18 cellular contexts compared by ENCODE assay signal in genomic region chr5:176608142-176608705, GRCh38. TPM values are rescaled to one million over a fixed set of nuclear protein-coding genes. Genes with fewer than 3 reads are reported as not detected.
DNase-seq lines count a peak whose midpoint lies in the region; ATAC-seq and TF ChIP-seq lines count a peak whose summit lies in the region.
"Had no signal": no experiment of that assay in that cellular context is flagged by ENCODE, and none has a peak within 500 bp of the region (broad histone marks: within the 10 kb centered on the region; RNA-seq: fewer than 3 reads in every experiment).

No MANE protein-coding gene starts in this region.

- peaks cover 0 to 2% of the 10 kb centered on the region in 2 donors for H3K36me3 Mint-ChIP-seq in activated T-cell treated with anti-CD3 and anti-CD28 coated beads, Interleukin-2, amount 50 U/mL, for 72 hours (ENCODE audit: insufficient read depth in 2 of 2)

- H3K27me3 ChIP-seq in dorsolateral prefrontal cortex (no peaks in the 10 kb centered on the region), neuronal stem cell (ENCODE audit: control insufficient read depth in 3 of 3, insufficient read depth in 3 of 3, low read depth in 1 of 3, low read length in 3 of 3) (peaks cover 0 to 14% (median 13%) of the 10 kb centered on the region in 3 experiments), tibial artery (peaks cover 0 to 80% of the 10 kb centered on the region in 2 donors)

- no peak overlapping the region for H3K4me2 ChIP-seq in neuronal stem cell (ENCODE audit: insufficient read depth, low read length, poor library complexity, severe bottlenecking)

- H3K4me3 Mint-ChIP-seq in activated T-cell treated with anti-CD3 and anti-CD28 coated beads, Interleukin-2, amount 50 U/mL, for 72 hours, result peak overlapping the region; percentile 87 to 96

- intact Hi-C loops in dorsolateral prefrontal cortex (cut with DNase I), result no loop called here
- intact Hi-C loops in tibial artery (cut with DNase I; ENCODE audit: low total_unique reads), result no loop called here

- peak overlapping the region in 5 of 59 donors; percentile 27 to 73 (median 44) for H3K27ac ChIP-seq in dorsolateral prefrontal cortex
- H3K27ac ChIP-seq in neuronal stem cell (replicated peaks; ENCODE audit: low read length), result no peak overlapping the region
- H3K27ac ChIP-seq in tibial artery, result no peak overlapping the region
- H3K27ac ChIP-seq: ascending aorta, ovary, stomach had no signal

- no peak overlapping the region for H3K4ac ChIP-seq in neuronal stem cell (ENCODE audit: low read length)

- no peak overlapping the region for H2AFZ ChIP-seq in neuronal stem cell (ENCODE audit: low read length)

- H3K4me1 ChIP-seq in neuronal stem cell (ENCODE audit: control insufficient read depth in 2 of 2, insufficient read depth in 1 of 2, low read depth in 1 of 2, low read length in 2 of 2) (peaks cover 12 to 13% of the 10 kb centered on the region in 2 donors), tibial artery (peaks cover 0 to 14% (median 11%) of the 10 kb centered on the region in 4 donors)

- no peak for ATAC-seq in activated T-cell treated with anti-CD3 and anti-CD28 coated beads, Interleukin-2, amount 50 U/mL, for 72 hours (replicated peaks in 1 of 2)

- peaks cover 3% of the 10 kb centered on the region for H3K79me1 ChIP-seq in neuronal stem cell (ENCODE audit: low read depth, low read length)

- H3K9me3 ChIP-seq in neuronal stem cell (replicated peaks in 1 of 2; ENCODE audit: control insufficient read depth in 2 of 2, insufficient read depth in 1 of 2, low read depth in 1 of 2, low read length in 2 of 2) (no peaks in the 10 kb centered on the region), tibial artery (no peaks in the 10 kb centered on the region)
- H3K9me3 ChIP-seq: ascending aorta, ovary, stomach had no signal

- no peak for DNase-seq in activated T-cell treated with anti-CD3 and anti-CD28 coated beads, Interleukin-2, amount 50 U/mL, for 72 hours
- no peak for DNase-seq in activated T-cell treated with anti-CD3 and anti-CD28 coated beads, Interleukin-2, amount 50 U/mL, for 48 hours
- DNase-seq in RPMI8226, result peak; percentile 65
- no peak for DNase-seq in dorsolateral prefrontal cortex
- DNase-seq in neuronal stem cell (ENCODE audit: low spot score), result no peak
- no peak for DNase-seq in activated effector memory CD4-positive, alpha-beta T cell treated with Interleukin-2 at 50 U/mL for 16 hours
- DNase-seq in central memory CD4-positive, alpha-beta T cell, result no peak
- no peak for DNase-seq in tibial artery
- DNase-seq: DMS 273 treated with DMSO at 0.1 percent for 48 hours; effector CD4-positive, alpha-beta T cell; NCI-H1105; NCI-H226; ovary; small intestine; stomach had no signal

- no peak overlapping the region for H3K9ac ChIP-seq in neuronal stem cell (ENCODE audit: low read depth, low read length, poor library complexity)

- no peak for TF ChIP-seq CTCF in dorsolateral prefrontal cortex (IDR thresholded peaks at IDR 0.05 in 54 of 56, conservative IDR thresholded peaks at IDR 0.05 in 2 of 56; ENCODE audit: low read depth in 1 of 56, partially characterized antibody in 56 of 56)
- TF ChIP-seq CTCF in tibial artery (IDR thresholded peaks at IDR 0.05), result no peak

- H3K23ac ChIP-seq in neuronal stem cell (ENCODE audit: low read depth, low read length, poor library complexity), result no peak overlapping the region

- H3K4me3 ChIP-seq in dorsolateral prefrontal cortex (peak overlapping the region in 43 of 59 donors; percentile 7 to 76 (median 67)), neuronal stem cell (ENCODE audit: low read length in 2 of 2) (peak overlapping the region; percentile 27 to 65), tibial artery (no peak overlapping the region)
- H3K4me3 ChIP-seq: ascending aorta, lung, ovary, stomach had no signal

- no peak overlapping the region for H2AK5ac ChIP-seq in neuronal stem cell (ENCODE audit: low read depth, low read length)

- H2BK15ac ChIP-seq in neuronal stem cell (ENCODE audit: low read length), result no peak overlapping the region

- no peak overlapping the region for H4K91ac ChIP-seq in neuronal stem cell (ENCODE audit: low read depth, low read length, poor library complexity)

- H2BK5ac ChIP-seq in neuronal stem cell (ENCODE audit: low read length), result no peak overlapping the region

- no CpG with 5 or more reads among the region's 4 CpGs for WGBS in neuronal stem cell (ENCODE audit: extremely low coverage in 2 of 2, insufficient read length in 2 of 2, insufficient replicate concordance in 1 of 2), 2 donors

- H3K18ac ChIP-seq in neuronal stem cell (ENCODE audit: low read length), result no peak overlapping the region

- H3K36me3 ChIP-seq in neuronal stem cell (replicated peaks in 1 of 2; ENCODE audit: control insufficient read depth in 2 of 2, insufficient read depth in 2 of 2, low read length in 2 of 2) (peaks cover 0 to 21% of the 10 kb centered on the region in 2 donors), tibial artery (no peaks in the 10 kb centered on the region)
- H3K36me3 ChIP-seq: ascending aorta, ovary, stomach had no signal

- H2BK120ac ChIP-seq in neuronal stem cell (ENCODE audit: low read depth, low read length), result no peak overlapping the region

- peaks cover 28% of the 10 kb centered on the region for H3K27me3 Mint-ChIP-seq in activated T-cell treated with anti-CD3 and anti-CD28 coated beads, Interleukin-2, amount 50 U/mL, for 72 hours (ENCODE audit: low read depth)

- H4K8ac ChIP-seq in neuronal stem cell (ENCODE audit: low read depth, low read length), result no peak overlapping the region

- no peak overlapping the region for H3K27ac Mint-ChIP-seq in activated T-cell treated with anti-CD3 and anti-CD28 coated beads, Interleukin-2, amount 50 U/mL, for 72 hours

- H3K14ac ChIP-seq in neuronal stem cell (ENCODE audit: low read length), result no peak overlapping the region

- H3K9me3 Mint-ChIP-seq in activated T-cell treated with anti-CD3 and anti-CD28 coated beads, Interleukin-2, amount 50 U/mL, for 72 hours, result no peaks in the 10 kb centered on the region

- H3K4me1 Mint-ChIP-seq in activated T-cell treated with anti-CD3 and anti-CD28 coated beads, Interleukin-2, amount 50 U/mL, for 72 hours (ENCODE audit: low read depth), result peaks cover 17% of the 10 kb centered on the region

- no peak overlapping the region for H2BK12ac ChIP-seq in neuronal stem cell (ENCODE audit: low read length)

RNA-seq across cellular contexts. Expression of gene GPRIN1, which starts 1.7 kb away (rescaled TPM):
- total RNA-seq in activated T-cell treated with anti-CD3 and anti-CD28 coated beads, Interleukin-2, amount 50 U/mL, for 72 hours, result 1 to 10 TPM; 1.4 to 2.0 TPM
- 10 to 100 TPM; 13.1 to 60.8 (median 43.9) TPM for total RNA-seq in dorsolateral prefrontal cortex
- polyA plus RNA-seq in neuronal stem cell (2013, experiment 1 of 2), result 2.5 TPM
- polyA plus RNA-seq in neuronal stem cell (2013, experiment 2 of 2), result 2.3 TPM
- total RNA-seq: ascending aorta had no signal

RNA-seq across cellular contexts. Expression of gene SNCB, which starts 22.1 kb away (rescaled TPM):
- under 1 TPM in 1 of 2 donors, not detected in 1; 0.81 TPM for total RNA-seq in activated T-cell treated with anti-CD3 and anti-CD28 coated beads, Interleukin-2, amount 50 U/mL, for 72 hours
- total RNA-seq in dorsolateral prefrontal cortex, result 100 to 1,000 TPM; 110 to 614 (median 412) TPM
- 0.26 TPM for polyA plus RNA-seq in neuronal stem cell (2013, experiment 1 of 2)
- 0.39 TPM for polyA plus RNA-seq in neuronal stem cell (2013, experiment 2 of 2)
- total RNA-seq: ascending aorta, lung, ovary, stomach had no signal
- polyA plus RNA-seq: stomach had no signal

RNA-seq across cellular contexts. Expression of gene EIF4E1B, which starts 22.3 kb away (rescaled TPM):
- total RNA-seq in activated T-cell treated with anti-CD3 and anti-CD28 coated beads, Interleukin-2, amount 50 U/mL, for 72 hours, result not detected
- 10 to 100 TPM in 59 of 120 experiments, 1 to 10 TPM in 61; 2.8 to 20.4 (median 9.8) TPM for total RNA-seq in dorsolateral prefrontal cortex
- 0.01 TPM for polyA plus RNA-seq in neuronal stem cell (2013, experiment 1 of 2)
- 0.03 TPM for polyA plus RNA-seq in neuronal stem cell (2013, experiment 2 of 2)
- total RNA-seq: ascending aorta, lung, ovary, stomach had no signal
- polyA plus RNA-seq: AG04450, lung, stomach had no signal

RNA-seq across cellular contexts. Expression of gene TSPAN17, which starts 39.1 kb away (rescaled TPM):
- 10 to 100 TPM; 25.3 to 31.8 TPM for total RNA-seq in activated T-cell treated with anti-CD3 and anti-CD28 coated beads, Interleukin-2, amount 50 U/mL, for 72 hours
- 10 to 100 TPM; 13.7 to 59.5 (median 32.9) TPM for total RNA-seq in dorsolateral prefrontal cortex
- polyA plus RNA-seq in neuronal stem cell (2013, experiment 1 of 2), result 24.8 TPM
- polyA plus RNA-seq in neuronal stem cell (2013, experiment 2 of 2), result 23.4 TPM

RNA-seq across cellular contexts. Expression of gene CDHR2, which starts 59.1 kb away (rescaled TPM):
- total RNA-seq in activated T-cell treated with anti-CD3 and anti-CD28 coated beads, Interleukin-2, amount 50 U/mL, for 72 hours, result under 1 TPM; 0.67 to 0.81 TPM
- total RNA-seq in dorsolateral prefrontal cortex, result 1 to 10 TPM in 116 of 120 experiments, under 1 TPM in 4; 0.58 to 7.9 (median 2.4) TPM
- polyA plus RNA-seq in neuronal stem cell (2013, experiment 1 of 2), result 0.01 TPM
- polyA plus RNA-seq in neuronal stem cell (2013, experiment 2 of 2), result 0.01 TPM
- total RNA-seq: ascending aorta had no signal
- polyA plus RNA-seq: AG04450 had no signal

Comparison
In these comparisons a context has a peak if more than half of its experiments do, and no peak if none do; other contexts are left out.
1. H3K4me3 ChIP-seq: peak in dorsolateral prefrontal cortex (43 of 59) and neuronal stem cell (2 of 2); none in tibial artery (0 of 2).
2. RNA of gene GPRIN1, which starts 1.7 kb away (total RNA-seq): 13.1 to 60.8 TPM in dorsolateral prefrontal cortex; 1.4 to 2.0 TPM in activated T-cell treated with anti-CD3 and anti-CD28 coated beads, Interleukin-2, amount 50 U/mL, for 72 hours; every median in the first group is over 4 times any median in the second.
3. RNA of gene SNCB, which starts 22.1 kb away (total RNA-seq): 110 to 614 TPM in dorsolateral prefrontal cortex; 0.81 TPM in activated T-cell treated with anti-CD3 and anti-CD28 coated beads, Interleukin-2, amount 50 U/mL, for 72 hours; every median in the first group is over 10 times any median in the second.